Comparison of ENCODE assay signal across 1 cellular context in genomic region chr17:80624864-80625263, GRCh38.
TF ChIP-seq lines count a peak whose summit lies in the region.

No MANE protein-coding gene starts in this region.

TF ChIP-seq in IMR-90, 13 proteins besides CTCF, POLR2A, EP300 and RAD21:
- TF ChIP-seq MXI1 (IDR thresholded peaks at IDR 0.05; ENCODE audit: borderline replicate concordance, low read depth, low read length) (no peak), SMC3 (IDR thresholded peaks at IDR 0.05; ENCODE audit: low read depth, low read length) (no peak), MAFK (IDR thresholded peaks at IDR 0.05; ENCODE audit: low read depth, low read length) (no peak), FOS (IDR thresholded peaks at IDR 0.05; ENCODE audit: low read depth, low read length) (no peak), ELK1 (IDR thresholded peaks at IDR 0.05; ENCODE audit: borderline replicate concordance, low read depth, low read length) (no peak), RFX5 (IDR thresholded peaks at IDR 0.05; ENCODE audit: low read depth, low read length) (no peak), USF2 (IDR thresholded peaks at IDR 0.05; ENCODE audit: low read depth, low read length) (no peak), CEBPB (IDR thresholded peaks at IDR 0.05; ENCODE audit: low read depth, low read length) (no peak), MAZ (IDR thresholded peaks at IDR 0.05; ENCODE audit: borderline replicate concordance, low read depth, low read length) (no peak), RCOR1 (IDR thresholded peaks at IDR 0.05; ENCODE audit: insufficient replicate concordance, low read length) (no peak), NFE2L2 (IDR thresholded peaks at IDR 0.05; ENCODE audit: low read depth, low read length) (no peak), CHD1 (IDR thresholded peaks at IDR 0.05; ENCODE audit: low read depth, low read length) (no peak)
